Comparison of ENCODE assay signal across 10 cellular contexts in the genomic region with DNA sequence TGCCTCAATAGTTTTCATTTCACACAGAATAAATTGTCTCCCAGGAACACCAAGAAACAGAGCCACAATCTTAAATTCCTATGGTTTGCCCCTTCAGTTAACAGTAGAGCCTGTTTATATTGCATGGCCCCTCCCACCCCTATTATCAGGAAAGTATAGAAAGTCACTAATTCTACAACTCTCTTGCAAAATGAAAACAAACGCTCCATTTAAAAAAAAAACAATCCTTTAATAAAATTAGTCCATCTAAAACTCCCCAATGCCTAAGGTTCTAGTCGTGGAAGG. TPM values are rescaled to one million over a fixed set of nuclear protein-coding genes. Genes with fewer than 3 reads are reported as not detected.
DNase-seq lines count a peak whose midpoint lies in the region; ATAC-seq, FAIRE-seq and TF ChIP-seq lines count a peak whose summit lies in the region.
"Had no signal": no experiment of that assay in that cellular context is flagged by ENCODE, and none has a peak within 500 bp of the region (broad histone marks: within the 10 kb centered on the region; RNA-seq: fewer than 3 reads in every experiment).

No MANE protein-coding gene starts in this region.

- no TSS peak for BruUV-seq in PC-9 (replicated peaks; lab: Mats Ljungman, UMichigan)
- BruUV-seq in endothelial cell of umbilical vein (replicated peaks; lab: Mats Ljungman, UMichigan), result no TSS peak

- H3K79me2 ChIP-seq in PC-9 (ENCODE audit: low read depth) (peaks cover 39% of the 10 kb centered on the region), endothelial cell of umbilical vein (ENCODE audit: control insufficient read depth, insufficient read depth, low read length) (peaks cover 33% of the 10 kb centered on the region)

- no peaks in the 10 kb centered on the region for H3K9me3 Mint-ChIP-seq in CD8-positive, alpha-beta T cell
- no peaks in the 10 kb centered on the region for H3K9me3 Mint-ChIP-seq in osteocyte (ENCODE audit: unreplicated experiment)

- H3K9me1 ChIP-seq in endothelial cell of umbilical vein (replicated peaks; ENCODE audit: control insufficient read depth, extremely low read depth, insufficient read depth, low read length), result no peaks in the 10 kb centered on the region

- POLR2A ChIA-PET in CD8-positive, alpha-beta T cell (lab: Charles Lee), result interaction anchor here (0.9 to 3.3 kb wide), 6 partner anchors 8 to 55 kb away, joined by 3 to 44 read pairs (median 20); partner anchors contain the start of genes ABCG4, C2CD2L, HMBS and VPS11
- POLR2A ChIA-PET in PC-9 (lab: Charles Lee; ENCODE audit: unreplicated experiment) (no interaction called here), endothelial cell of umbilical vein (lab: Charles Lee) (interaction anchor here (1.9 to 2.7 kb wide), 2 partner anchors 9 to 244 kb away, joined by 17 to 23 read pairs; partner anchors contain the start of gene HMBS)

- peaks cover 18% of the 10 kb centered on the region for H4K20me1 ChIP-seq in PC-9 (ENCODE audit: insufficient read depth)
- H4K20me1 ChIP-seq in endothelial cell of umbilical vein (replicated peaks; ENCODE audit: control insufficient read depth, extremely low read depth, insufficient read depth, low read length), result peaks cover 2% of the 10 kb centered on the region

- TF ChIP-seq POLR2A in endothelial cell of umbilical vein (IDR thresholded peaks at IDR 0.05; ENCODE audit: low read depth, low read length), result no peak

- H2AFZ ChIP-seq in PC-9, result no peak overlapping the region; the same call in 1 of the 2 replicates
- no peak overlapping the region for H2AFZ ChIP-seq in endothelial cell of umbilical vein (ENCODE audit: low read depth, low read length)

- dilution Hi-C loops in endothelial cell of umbilical vein (cut with MboI; ENCODE audit: extremely low pct_ligation_motif_present, low sequenced_read_pairs), result no loop called here

- FAIRE-seq in endothelial cell of umbilical vein (lab: Jason Lieb, UNC), result no peak
- FAIRE-seq: islet of Langerhans had no signal

- peak overlapping the region; percentile 78 for H3K27ac ChIP-seq in CD8-positive, alpha-beta T cell (ENCODE audit: low read depth, low read length)
- H3K27ac ChIP-seq in PC-9, result peak overlapping the region; percentile 48; the same call in 1 of the 2 replicates
- H3K27ac ChIP-seq in endothelial cell of umbilical vein (ENCODE audit: insufficient read depth, low read depth, low read length), result no peak overlapping the region

- H3K4me1 ChIP-seq in CD8-positive, alpha-beta T cell (ENCODE audit: insufficient read depth, low read length), result peaks cover 18% of the 10 kb centered on the region
- H3K4me1 ChIP-seq in PC-9 (replicated peaks; ENCODE audit: insufficient read depth) (peaks cover 23% of the 10 kb centered on the region), endothelial cell of umbilical vein (ENCODE audit: control insufficient read depth, extremely low read depth, insufficient read depth, low read length) (peaks cover 22% of the 10 kb centered on the region)

- H3K4me3 Mint-ChIP-seq in CD8-positive, alpha-beta T cell, result peak overlapping the region; percentile 93
- H3K4me3 Mint-ChIP-seq in osteocyte (ENCODE audit: unreplicated experiment), result peak overlapping the region; percentile 83

- peak overlapping the region; percentile 84 for H3K9ac ChIP-seq in endothelial cell of umbilical vein (replicated peaks; ENCODE audit: extremely low read depth, insufficient read depth, low read length)

- no peaks in the 10 kb centered on the region for H3K27me3 Mint-ChIP-seq in CD8-positive, alpha-beta T cell (ENCODE audit: low read depth)
- H3K27me3 Mint-ChIP-seq in osteocyte (ENCODE audit: unreplicated experiment), result no peaks in the 10 kb centered on the region

- H3K27me3 ChIP-seq in CD8-positive, alpha-beta T cell (ENCODE audit: insufficient read depth, low read length), result no peaks in the 10 kb centered on the region
- H3K27me3 ChIP-seq in PC-9 (ENCODE audit: insufficient read depth, low read depth) (no peaks in the 10 kb centered on the region), endothelial cell of umbilical vein (ENCODE audit: control insufficient read depth in 2 of 2, insufficient read depth in 2 of 2, low read length in 2 of 2) (no peaks in the 10 kb centered on the region)

- H3K4me1 Mint-ChIP-seq in CD8-positive, alpha-beta T cell (ENCODE audit: low read depth), result peaks cover 24% of the 10 kb centered on the region
- H3K4me1 Mint-ChIP-seq in osteocyte (ENCODE audit: unreplicated experiment), result peaks cover 30% of the 10 kb centered on the region

- H3K9me3 ChIP-seq in CD8-positive, alpha-beta T cell (ENCODE audit: low read length), result no peaks in the 10 kb centered on the region
- H3K9me3 ChIP-seq in PC-9 (ENCODE audit: insufficient read depth, low read depth), result no peaks in the 10 kb centered on the region
- H3K9me3 ChIP-seq in endothelial cell of umbilical vein (replicated peaks; ENCODE audit: control insufficient read depth, insufficient read depth, low read length), result no peaks in the 10 kb centered on the region

- CTCF ChIA-PET in CD8-positive, alpha-beta T cell (lab: Charles Lee), result interaction anchor here (1.7 to 3.1 kb wide), 3 partner anchors 14 to 27 kb away, joined by 6 to 15 read pairs (median 8); partner anchors contain the start of genes C2CD2L and VPS11
- CTCF ChIA-PET in PC-9 (lab: Charles Lee) (no interaction called here), endothelial cell of umbilical vein (lab: Charles Lee) (interaction anchor here (1.8 to 2.6 kb wide), 4 partner anchors 8 to 245 kb away, joined by 3 to 19 read pairs (median 16); partner anchors contain the start of gene HMBS)

- peak overlapping the region; percentile 77 for H3K27ac Mint-ChIP-seq in CD8-positive, alpha-beta T cell
- peak overlapping the region; percentile 88 for H3K27ac Mint-ChIP-seq in osteocyte (ENCODE audit: unreplicated experiment)

- DNase-seq in CD8-positive, alpha-beta T cell, result no peak
- DNase-seq in PC-9 (no peak), endothelial cell of umbilical vein (ENCODE audit: low read depth, low spot score) (no peak), osteocyte (ENCODE audit: extremely low spot score, unreplicated experiment) (no peak), foreskin melanocyte (no peak)
- no peak for DNase-seq in effector CD8-positive, alpha-beta T cell (lab: John Stamatoyannopoulos, UW)
- no peak for DNase-seq in stimulated activated CD4-positive, alpha-beta T cell treated with anti-CD3 and anti-CD28 coated beads, Interleukin-12 subunit alpha, Interleukin-12 subunit beta, amount 100 ng/mL, for 4 hours
- DNase-seq: SHP77 treated with DMSO at 0.1 percent for 48 hours had no signal

- no peak for ATAC-seq in CD8-positive, alpha-beta T cell
- ATAC-seq in GM21515 (IDR thresholded peaks at IDR 0.05; ENCODE audit: unreplicated experiment), result no peak

- intact Hi-C loops in CD8-positive, alpha-beta T cell (cut with DNase I, micrococcal nuclease), result no loop called here
- intact Hi-C loops in PC-9 (cut with micrococcal nuclease; ENCODE audit: unreplicated experiment), result loop anchor here (10.0 kb wide), 1 partner anchor 381 kb away; no protein-coding TSS in a partner anchor
- intact Hi-C loops in endothelial cell of umbilical vein (cut with micrococcal nuclease), result no loop called here

- peaks cover 38% of the 10 kb centered on the region for H3K36me3 Mint-ChIP-seq in CD8-positive, alpha-beta T cell
- H3K36me3 Mint-ChIP-seq in osteocyte (ENCODE audit: unreplicated experiment), result peaks cover 19% of the 10 kb centered on the region

- no peaks in the 10 kb centered on the region for H3K9me2 ChIP-seq in PC-9 (ENCODE audit: insufficient read depth)

- no peak for TF ChIP-seq CTCF in CD8-positive, alpha-beta T cell (IDR thresholded peaks at IDR 0.05)
- TF ChIP-seq CTCF in PC-9 (conservative IDR thresholded peaks at IDR 0.05), result no peak
- no peak for TF ChIP-seq CTCF in endothelial cell of umbilical vein (IDR thresholded peaks at IDR 0.05; ENCODE audit: extremely low read depth in 1 of 2, insufficient read depth in 1 of 2, low read depth in 1 of 2, low read length in 2 of 2)
- no peak for TF ChIP-seq CTCF in osteocyte (IDR thresholded peaks at IDR 0.05)

- peak overlapping the region; percentile 99 for H3K4me2 ChIP-seq in PC-9
- H3K4me2 ChIP-seq in endothelial cell of umbilical vein (ENCODE audit: insufficient read depth, low read length), result peak overlapping the region; percentile 95

- peak overlapping the region; percentile 88 for H3K4me3 ChIP-seq in CD8-positive, alpha-beta T cell (ENCODE audit: low read depth, low read length)
- H3K4me3 ChIP-seq in PC-9 (peak overlapping the region; percentile 91), endothelial cell of umbilical vein (replicated peaks in 1 of 3; ENCODE audit: insufficient read depth in 1 of 3, low read depth in 1 of 3, low read length in 3 of 3) (peak overlapping the region; percentile 70 to 95 (median 90))

- peaks cover 10% of the 10 kb centered on the region for H3K36me3 ChIP-seq in CD8-positive, alpha-beta T cell (ENCODE audit: insufficient read depth, low read length)
- H3K36me3 ChIP-seq in PC-9 (ENCODE audit: low read depth) (peaks cover 29% of the 10 kb centered on the region), endothelial cell of umbilical vein (ENCODE audit: control insufficient read depth in 2 of 2, extremely low read depth in 1 of 2, insufficient read depth in 2 of 2, low read length in 2 of 2) (peaks cover 10 to 22% of the 10 kb centered on the region in 2 experiments)

- H3F3A ChIP-seq in PC-9 (ENCODE audit: insufficient read depth, low read depth), result peaks cover 62% of the 10 kb centered on the region; the same call in 1 of the 2 replicates

RNA-seq across cellular contexts. Expression of gene DPAGT1, which starts 8.0 kb away (rescaled TPM):
- 1 to 10 TPM; 9.4 to 9.9 TPM for total RNA-seq in CD8-positive, alpha-beta T cell
- total RNA-seq in PC-9 (2021) (32.8 and 41.1 TPM in 2 replicates), endothelial cell of umbilical vein (48.4 and 62.0 TPM in 2 replicates), osteocyte (44.4 and 45.2 TPM in 2 replicates)
- 203 and 212 TPM in 2 replicates for polyA plus RNA-seq in endothelial cell of umbilical vein
- 61.5 and 62.3 TPM in 2 replicates for polyA plus RNA-seq in endothelial cell of umbilical vein (2011; cell fraction: cytosol; rRNA removed)
- 193 and 217 TPM in 2 replicates for polyA plus RNA-seq in endothelial cell of umbilical vein (2011; cell fraction: nucleus; rRNA removed)
- 48.5 and 55.0 TPM in 2 replicates for polyA plus RNA-seq in endothelial cell of umbilical vein (2012)
- polyA minus RNA-seq in endothelial cell of umbilical vein, result 139 and 143 TPM in 2 replicates
- 26.4 TPM for polyA minus RNA-seq in endothelial cell of umbilical vein (2011; cell fraction: cytosol; rRNA and poly(A)+ RNA removed)
- polyA minus RNA-seq in endothelial cell of umbilical vein (2011; cell fraction: nucleus; rRNA and poly(A)+ RNA removed), result 47.7 and 59.0 TPM in 2 replicates

RNA-seq across cellular contexts. Expression of gene HMBS, which starts 8.9 kb away (rescaled TPM):
- total RNA-seq in CD8-positive, alpha-beta T cell, result 1 to 10 TPM; 5.4 to 6.4 TPM
- total RNA-seq in PC-9 (2021) (49.3 and 54.9 TPM in 2 replicates), endothelial cell of umbilical vein (13.5 and 16.1 TPM in 2 replicates), osteocyte (15.7 and 18.6 TPM in 2 replicates)
- polyA plus RNA-seq in endothelial cell of umbilical vein, result 23.9 and 24.8 TPM in 2 replicates
- 26.5 and 26.8 TPM in 2 replicates for polyA plus RNA-seq in endothelial cell of umbilical vein (2011; cell fraction: cytosol; rRNA removed)
- polyA plus RNA-seq in endothelial cell of umbilical vein (2011; cell fraction: nucleus; rRNA removed), result 32.3 and 32.4 TPM in 2 replicates
- polyA plus RNA-seq in endothelial cell of umbilical vein (2012), result 19.0 and 21.7 TPM in 2 replicates
- polyA minus RNA-seq in endothelial cell of umbilical vein, result 17.8 and 18.6 TPM in 2 replicates
- polyA minus RNA-seq in endothelial cell of umbilical vein (2011; cell fraction: cytosol; rRNA and poly(A)+ RNA removed), result 31.5 TPM
- 7.9 and 8.6 TPM in 2 replicates for polyA minus RNA-seq in endothelial cell of umbilical vein (2011; cell fraction: nucleus; rRNA and poly(A)+ RNA removed)

RNA-seq across cellular contexts. Expression of gene C2CD2L, which starts 13.5 kb away (rescaled TPM):
- total RNA-seq in CD8-positive, alpha-beta T cell, result 10 to 100 TPM; 13.4 to 15.0 TPM
- 6.7 and 9.3 TPM in 2 replicates for total RNA-seq in PC-9 (2021)
- total RNA-seq in endothelial cell of umbilical vein, result 10.4 and 10.5 TPM in 2 replicates
- 9.1 and 10.2 TPM in 2 replicates for polyA plus RNA-seq in endothelial cell of umbilical vein
- 5.2 and 7.3 TPM in 2 replicates for polyA plus RNA-seq in endothelial cell of umbilical vein (2011; cell fraction: cytosol; rRNA removed)
- 14.9 and 16.1 TPM in 2 replicates for polyA plus RNA-seq in endothelial cell of umbilical vein (2011; cell fraction: nucleus; rRNA removed)
- 6.6 and 7.6 TPM in 2 replicates for polyA plus RNA-seq in endothelial cell of umbilical vein (2012)
- 16.0 and 17.0 TPM in 2 replicates for polyA minus RNA-seq in endothelial cell of umbilical vein
- 6.7 TPM for polyA minus RNA-seq in endothelial cell of umbilical vein (2011; cell fraction: cytosol; rRNA and poly(A)+ RNA removed)
- 9.4 and 14.3 TPM in 2 replicates for polyA minus RNA-seq in endothelial cell of umbilical vein (2011; cell fraction: nucleus; rRNA and poly(A)+ RNA removed)
- 10.9 and 11.7 TPM in 2 replicates for total RNA-seq in osteocyte

RNA-seq across cellular contexts. Expression of gene VPS11, which starts 26.0 kb away (rescaled TPM):
- total RNA-seq in CD8-positive, alpha-beta T cell, result 100 to 1,000 TPM in 1 of 2 experiments, 10 to 100 TPM in 1; 91.0 to 109 TPM
- total RNA-seq in PC-9 (2021) (21.1 and 22.9 TPM in 2 replicates), endothelial cell of umbilical vein (27.0 and 31.0 TPM in 2 replicates), osteocyte (42.6 and 45.9 TPM in 2 replicates)
- 25.4 and 26.4 TPM in 2 replicates for polyA plus RNA-seq in endothelial cell of umbilical vein
- 20.2 and 20.7 TPM in 2 replicates for polyA plus RNA-seq in endothelial cell of umbilical vein (2011; cell fraction: cytosol; rRNA removed)
- polyA plus RNA-seq in endothelial cell of umbilical vein (2011; cell fraction: nucleus; rRNA removed), result 55.8 and 72.8 TPM in 2 replicates
- polyA plus RNA-seq in endothelial cell of umbilical vein (2012), result 31.0 and 34.4 TPM in 2 replicates
- polyA minus RNA-seq in endothelial cell of umbilical vein, result 30.4 and 39.4 TPM in 2 replicates
- polyA minus RNA-seq in endothelial cell of umbilical vein (2011; cell fraction: cytosol; rRNA and poly(A)+ RNA removed), result 10.0 TPM
- polyA minus RNA-seq in endothelial cell of umbilical vein (2011; cell fraction: nucleus; rRNA and poly(A)+ RNA removed), result 28.3 and 30.2 TPM in 2 replicates

RNA-seq across cellular contexts. Expression of gene HINFP, which starts 27.8 kb away (rescaled TPM):
- 10 to 100 TPM; 17.0 to 19.5 TPM for total RNA-seq in CD8-positive, alpha-beta T cell
- total RNA-seq in PC-9 (2021) (34.9 and 35.5 TPM in 2 replicates), endothelial cell of umbilical vein (32.6 and 33.4 TPM in 2 replicates), osteocyte (26.1 and 27.6 TPM in 2 replicates)
- 30.8 and 34.6 TPM in 2 replicates for polyA plus RNA-seq in endothelial cell of umbilical vein
- polyA plus RNA-seq in endothelial cell of umbilical vein (2011; cell fraction: cytosol; rRNA removed), result 21.0 and 21.9 TPM in 2 replicates
- polyA plus RNA-seq in endothelial cell of umbilical vein (2011; cell fraction: nucleus; rRNA removed), result 102 and 113 TPM in 2 replicates
- 11.6 and 15.8 TPM in 2 replicates for polyA plus RNA-seq in endothelial cell of umbilical vein (2012)
- polyA minus RNA-seq in endothelial cell of umbilical vein, result 39.0 and 42.6 TPM in 2 replicates
- polyA minus RNA-seq in endothelial cell of umbilical vein (2011; cell fraction: cytosol; rRNA and poly(A)+ RNA removed), result 13.6 TPM
- 33.2 and 47.0 TPM in 2 replicates for polyA minus RNA-seq in endothelial cell of umbilical vein (2011; cell fraction: nucleus; rRNA and poly(A)+ RNA removed)
